ENCODE assay signal across 8 cellular contexts in the genomic region with DNA sequence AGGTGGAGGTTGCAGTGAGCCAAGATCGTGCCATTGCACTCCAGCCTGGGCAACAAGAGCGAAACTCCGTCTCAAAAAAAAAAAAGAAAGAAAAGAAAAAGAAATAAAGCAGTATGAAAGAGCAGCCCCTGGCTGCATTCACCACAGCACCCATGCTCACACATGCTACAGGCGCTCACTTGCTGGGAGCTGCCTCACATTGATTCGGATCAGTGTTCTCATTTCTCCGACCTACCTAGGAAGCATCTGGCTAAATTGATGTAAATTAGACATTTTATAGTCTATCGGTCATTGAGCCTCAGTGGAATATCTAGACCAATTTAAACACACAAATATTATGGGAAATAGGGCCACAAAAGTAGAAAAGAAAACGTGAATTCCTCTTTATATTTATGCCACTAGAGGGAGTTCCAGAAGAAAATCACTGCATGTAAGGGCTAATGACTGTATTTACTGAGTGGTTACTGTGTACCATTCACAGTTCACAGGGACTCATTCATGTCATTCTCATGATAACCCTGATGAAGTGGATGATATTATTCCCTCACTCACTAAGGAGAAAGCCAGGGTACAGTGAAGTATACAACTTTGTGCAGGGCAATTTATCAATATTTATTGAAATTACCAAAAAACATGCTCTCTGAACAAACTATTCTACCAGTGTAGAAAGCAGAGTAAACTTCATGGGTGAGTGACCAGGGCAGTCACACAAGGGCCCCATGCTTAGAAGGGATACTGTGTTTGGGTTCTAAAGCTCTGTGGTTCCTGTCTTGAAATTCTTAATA. TPM values are rescaled to one million over a fixed set of nuclear protein-coding genes. Genes with fewer than 3 reads are reported as not detected.
DNase-seq lines count a peak whose midpoint lies in the region; ATAC-seq and TF ChIP-seq lines count a peak whose summit lies in the region.

No MANE protein-coding gene starts in this region.

- H3K4me1 ChIP-seq in HEK293 (ENCODE audit: control insufficient read depth, insufficient read depth, low read length) (no peaks in the 10 kb centered on the region; the same call in 1 of the 2 replicates), thoracic aorta (ENCODE audit: control insufficient read depth in 1 of 2, low read depth in 2 of 2) (peaks cover 11 to 29% of the 10 kb centered on the region in 2 donors)

- peak; percentile 79 for TF ChIP-seq CTCF in CD4-positive, alpha-beta T cell (IDR thresholded peaks at IDR 0.05)
- 0 out of 2 replicates have a peak, but pooled peaks have one; percentile 32 for TF ChIP-seq CTCF in HEK293 (tag by site-specific recombination; IDR thresholded peaks at IDR 0.05)
- TF ChIP-seq CTCF in fibroblast of pulmonary artery (IDR thresholded peaks at IDR 0.05; ENCODE audit: low read length, missing control alignments) = peak; percentile 69
- peak; percentile 57 for TF ChIP-seq CTCF in thoracic aorta (IDR thresholded peaks at IDR 0.05)

- POLR2A ChIA-PET in CD4-positive, alpha-beta T cell (lab: Charles Lee) = interaction anchor here (0.5 to 2.4 kb wide), 3 partner anchors 10 to 19 kb away, joined by 3 to 33 read pairs (median 11); a partner anchor contains a TSS
- POLR2A ChIA-PET in HEK293 (lab: Yijun Ruan, JAX) = interaction anchor here (0.5 kb wide), 1 partner anchor 24 kb away, joined by 4 read pairs; no protein-coding TSS in a partner anchor

- H3K27me3 ChIP-seq in CD4-positive, alpha-beta T cell (ENCODE audit: control insufficient read depth, insufficient read depth, low read length) = no peaks in the 10 kb centered on the region
- no peaks in the 10 kb centered on the region for H3K27me3 ChIP-seq in thoracic aorta (replicated peaks; ENCODE audit: insufficient read depth)

- no peak for ATAC-seq in CD4-positive, alpha-beta T cell (ENCODE audit: poor library complexity)
- no peak for ATAC-seq in thoracic aorta (ENCODE audit: insufficient number of reproducible peaks, low FRiP score, low read depth)
- ATAC-seq in GM18519 (IDR thresholded peaks at IDR 0.05; ENCODE audit: low FRiP score, unreplicated experiment) = no peak
- no peak for ATAC-seq in GM18858 (IDR thresholded peaks at IDR 0.05; ENCODE audit: unreplicated experiment)

- H3K27me3 Mint-ChIP-seq in CD4-positive, alpha-beta T cell = peaks cover 11% of the 10 kb centered on the region

- no peaks in the 10 kb centered on the region for H3K9me3 Mint-ChIP-seq in CD4-positive, alpha-beta T cell

- intact Hi-C loops in CD4-positive, alpha-beta T cell (cut with DNase I, micrococcal nuclease) = loop anchor here (5.0 kb wide), 3 partner anchors 34 to 101 kb away; a partner anchor contains a TSS

- H3K9me3 ChIP-seq in CD4-positive, alpha-beta T cell (ENCODE audit: control insufficient read depth, low read length) = no peaks in the 10 kb centered on the region
- H3K9me3 ChIP-seq in HEK293 (ENCODE audit: control insufficient read depth, insufficient read depth, low read depth, low read length) (no peaks in the 10 kb centered on the region), thoracic aorta (no peaks in the 10 kb centered on the region)

- H3K4me3 Mint-ChIP-seq in CD4-positive, alpha-beta T cell = peak overlapping the region; percentile 44

- DNase-seq in CD4-positive, alpha-beta T cell = no peak
- DNase-seq in SHP77 treated with DMSO at 0.1 percent for 48 hours (lab: John Stamatoyannopoulos, UW) (peak; percentile 45), fibroblast of pulmonary artery (ENCODE audit: low read depth) (peak; percentile 58), thoracic aorta (ENCODE audit: low spot score) (no peak), DMS79 (lab: John Stamatoyannopoulos, UW) (no peak)

- H3K4me1 Mint-ChIP-seq in CD4-positive, alpha-beta T cell (ENCODE audit: low read depth) = peaks cover 16% of the 10 kb centered on the region

- H3K36me3 ChIP-seq in HEK293 (ENCODE audit: control insufficient read depth in 2 of 2, insufficient read depth in 1 of 2, low read length in 2 of 2) (no peaks in the 10 kb centered on the region), thoracic aorta (no peaks in the 10 kb centered on the region)

- CTCF ChIA-PET in CD4-positive, alpha-beta T cell (lab: Charles Lee) = interaction anchor here (0.7 to 2.8 kb wide), 4 partner anchors 12 to 480 kb away, joined by 3 to 45 read pairs (median 13); no protein-coding TSS in a partner anchor
- CTCF ChIA-PET in HEK293 (lab: Yijun Ruan, JAX) = interaction anchor here (0.5 to 10.5 kb wide), 33 partner anchors 11 to 1171 kb away, joined by 3 to 287 read pairs (median 5); a partner anchor contains a TSS

- H3K27ac Mint-ChIP-seq in CD4-positive, alpha-beta T cell = peak overlapping the region; percentile 12

- H3K27ac ChIP-seq in CD4-positive, alpha-beta T cell (ENCODE audit: low read depth, low read length) = no peak overlapping the region
- H3K27ac ChIP-seq in HEK293 (ENCODE audit: extremely low read depth, low read depth, low read length) (no peak overlapping the region), thoracic aorta (no peak overlapping the region)

- H3K36me3 Mint-ChIP-seq in CD4-positive, alpha-beta T cell (ENCODE audit: low read depth) = no peaks in the 10 kb centered on the region

- H3K4me3 ChIP-seq in HEK293 (ENCODE audit: low read depth, low read length) = no peak overlapping the region
- no peak overlapping the region for H3K4me3 ChIP-seq in fibroblast of pulmonary artery (replicated peaks; ENCODE audit: low read depth, low read length)
- H3K4me3 ChIP-seq in thoracic aorta = no peak overlapping the region

TF ChIP-seq in HEK293, 187 proteins besides CTCF, POLR2A, EP300 and RAD21:
- TF ChIP-seq ZNF654 (tag by site-specific recombination; IDR thresholded peaks at IDR 0.05; ENCODE audit: low read depth) (peak; percentile 18), ZNF114 (tag by site-specific recombination; IDR thresholded peaks at IDR 0.05) (no peak), ZNF664 (tag by site-specific recombination; IDR thresholded peaks at IDR 0.05) (peak; percentile 89), ZFP69B (tag by site-specific recombination; IDR thresholded peaks at IDR 0.05) (no peak), SCRT2 (tag by site-specific recombination; IDR thresholded peaks at IDR 0.05) (0 out of 2 replicates have a peak, but pooled peaks have one; percentile 28), TRIM28 (IDR thresholded peaks at IDR 0.05; ENCODE audit: borderline replicate concordance, low read length) (peak; percentile 29; the same call in 1 of the 2 replicates), GFI1B (tag by site-specific recombination; IDR thresholded peaks at IDR 0.05) (peak; percentile 63; the same call in 1 of the 2 replicates)
- TF ChIP-seq, protein P1, sequence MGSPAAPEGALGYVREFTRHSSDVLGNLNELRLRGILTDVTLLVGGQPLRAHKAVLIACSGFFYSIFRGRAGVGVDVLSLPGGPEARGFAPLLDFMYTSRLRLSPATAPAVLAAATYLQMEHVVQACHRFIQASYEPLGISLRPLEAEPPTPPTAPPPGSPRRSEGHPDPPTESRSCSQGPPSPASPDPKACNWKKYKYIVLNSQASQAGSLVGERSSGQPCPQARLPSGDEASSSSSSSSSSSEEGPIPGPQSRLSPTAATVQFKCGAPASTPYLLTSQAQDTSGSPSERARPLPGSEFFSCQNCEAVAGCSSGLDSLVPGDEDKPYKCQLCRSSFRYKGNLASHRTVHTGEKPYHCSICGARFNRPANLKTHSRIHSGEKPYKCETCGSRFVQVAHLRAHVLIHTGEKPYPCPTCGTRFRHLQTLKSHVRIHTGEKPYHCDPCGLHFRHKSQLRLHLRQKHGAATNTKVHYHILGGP (tag by site-specific recombination; IDR thresholded peaks at IDR 0.05) = no peak
- TF ChIP-seq, protein P2, sequence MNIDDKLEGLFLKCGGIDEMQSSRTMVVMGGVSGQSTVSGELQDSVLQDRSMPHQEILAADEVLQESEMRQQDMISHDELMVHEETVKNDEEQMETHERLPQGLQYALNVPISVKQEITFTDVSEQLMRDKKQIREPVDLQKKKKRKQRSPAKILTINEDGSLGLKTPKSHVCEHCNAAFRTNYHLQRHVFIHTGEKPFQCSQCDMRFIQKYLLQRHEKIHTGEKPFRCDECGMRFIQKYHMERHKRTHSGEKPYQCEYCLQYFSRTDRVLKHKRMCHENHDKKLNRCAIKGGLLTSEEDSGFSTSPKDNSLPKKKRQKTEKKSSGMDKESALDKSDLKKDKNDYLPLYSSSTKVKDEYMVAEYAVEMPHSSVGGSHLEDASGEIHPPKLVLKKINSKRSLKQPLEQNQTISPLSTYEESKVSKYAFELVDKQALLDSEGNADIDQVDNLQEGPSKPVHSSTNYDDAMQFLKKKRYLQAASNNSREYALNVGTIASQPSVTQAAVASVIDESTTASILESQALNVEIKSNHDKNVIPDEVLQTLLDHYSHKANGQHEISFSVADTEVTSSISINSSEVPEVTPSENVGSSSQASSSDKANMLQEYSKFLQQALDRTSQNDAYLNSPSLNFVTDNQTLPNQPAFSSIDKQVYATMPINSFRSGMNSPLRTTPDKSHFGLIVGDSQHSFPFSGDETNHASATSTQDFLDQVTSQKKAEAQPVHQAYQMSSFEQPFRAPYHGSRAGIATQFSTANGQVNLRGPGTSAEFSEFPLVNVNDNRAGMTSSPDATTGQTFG (tag by site-specific recombination; IDR thresholded peaks at IDR 0.05; ENCODE audit: borderline replicate concordance) = no peak

RNA-seq across cellular contexts. Expression of a gene that starts 5.3 kb away (rescaled TPM):
- total RNA-seq in CD4-positive, alpha-beta T cell = not detected
- total RNA-seq in thoracic aorta = not detected

RNA-seq across cellular contexts. Expression of a gene that starts 18.6 kb away (rescaled TPM):
- 10 to 100 TPM; 78.4 to 79.9 TPM for total RNA-seq in CD4-positive, alpha-beta T cell
- 100 to 1,000 TPM in 1 of 2 donors, 10 to 100 TPM in 1; 63.2 to 112 TPM for total RNA-seq in thoracic aorta

RNA-seq across cellular contexts. Expression of a gene that starts 29.3 kb away (rescaled TPM):
- not detected for total RNA-seq in CD4-positive, alpha-beta T cell
- total RNA-seq in thoracic aorta = 1 to 10 TPM in 1 of 2 donors, not detected in 1; 3.2 TPM

Comparison
In these comparisons a context has a peak if more than half of its experiments do, and no peak if none do; other contexts are left out.
1. DNase-seq: peak in SHP77 treated with DMSO at 0.1 percent for 48 hours (single experiment) and fibroblast of pulmonary artery (single experiment); none in CD4-positive, alpha-beta T cell (0 of 10), thoracic aorta (single experiment) and DMS79 (single experiment).
2. Peak in every context shown above with its lines, with median percentiles within 50 percentile points of each other: CTCF ChIP-seq.